Comparison of ENCODE assay signal across 8 cellular contexts in genomic region chr1:97138515-97139032, GRCh38.
DNase-seq lines count a peak whose midpoint lies in the region; ATAC-seq and TF ChIP-seq lines count a peak whose summit lies in the region.

No MANE protein-coding gene starts in this region.

- no peaks in the 10 kb centered on the region for H3K79me2 ChIP-seq in SU-DHL-6 (ENCODE audit: insufficient read depth, low read length)

- H3K4me3 Mint-ChIP-seq in osteocyte (ENCODE audit: unreplicated experiment) = no peak overlapping the region
- no peak overlapping the region for H3K4me3 Mint-ChIP-seq in activated CD8-positive, alpha-beta memory T cell treated with anti-CD3 and anti-CD28 coated beads, Interleukin-2, amount 10 ng/mL, durations not matched to agents 7 days and 5 days
- H3K4me3 Mint-ChIP-seq in T-helper 17 cell = no peak overlapping the region

- TF ChIP-seq CTCF in SU-DHL-6 (IDR thresholded peaks at IDR 0.05; ENCODE audit: insufficient read depth, low read length, poor library complexity, severe bottlenecking) = no peak
- TF ChIP-seq CTCF in osteocyte (IDR thresholded peaks at IDR 0.05) = no peak

- H3K4me3 ChIP-seq in SU-DHL-6 (ENCODE audit: insufficient read depth, low read length, poor library complexity, severe bottlenecking) = no peak overlapping the region

- peak overlapping the region; percentile 41 for H3K4me2 ChIP-seq in SU-DHL-6 (ENCODE audit: low read depth, low read length, poor library complexity, severe bottlenecking)

- no peaks in the 10 kb centered on the region for H3K36me3 ChIP-seq in SU-DHL-6 (ENCODE audit: low read length)

- peak overlapping the region; percentile 31 for H2AFZ ChIP-seq in SU-DHL-6 (ENCODE audit: low read depth, low read length, severe bottlenecking)

- peak overlapping the region; percentile 45 for H3K27ac Mint-ChIP-seq in osteocyte (ENCODE audit: unreplicated experiment)
- no peak overlapping the region for H3K27ac Mint-ChIP-seq in activated CD8-positive, alpha-beta memory T cell treated with anti-CD3 and anti-CD28 coated beads, Interleukin-2, amount 10 ng/mL, durations not matched to agents 7 days and 5 days
- no peak overlapping the region for H3K27ac Mint-ChIP-seq in T-helper 17 cell

- H3K36me3 Mint-ChIP-seq in osteocyte (ENCODE audit: unreplicated experiment) = peaks cover 4% of the 10 kb centered on the region
- no peaks in the 10 kb centered on the region for H3K36me3 Mint-ChIP-seq in activated CD8-positive, alpha-beta memory T cell treated with anti-CD3 and anti-CD28 coated beads, Interleukin-2, amount 10 ng/mL, durations not matched to agents 7 days and 5 days
- peaks cover 5% of the 10 kb centered on the region for H3K36me3 Mint-ChIP-seq in T-helper 17 cell (ENCODE audit: low read depth)

- no peaks in the 10 kb centered on the region for H3F3A ChIP-seq in SU-DHL-6 (ENCODE audit: insufficient read depth)

- no peak overlapping the region for H3K9ac ChIP-seq in SU-DHL-6 (ENCODE audit: low read length)

- no peaks in the 10 kb centered on the region for H3K9me3 ChIP-seq in SU-DHL-6 (ENCODE audit: insufficient read depth, low read length)
- H3K9me3 ChIP-seq in T-helper 17 cell (ENCODE audit: control insufficient read depth, low read length, poor library complexity, severe bottlenecking) = no peaks in the 10 kb centered on the region

- H3K9me3 Mint-ChIP-seq in osteocyte (ENCODE audit: unreplicated experiment) = no peaks in the 10 kb centered on the region
- no peaks in the 10 kb centered on the region for H3K9me3 Mint-ChIP-seq in activated CD8-positive, alpha-beta memory T cell treated with anti-CD3 and anti-CD28 coated beads, Interleukin-2, amount 10 ng/mL, durations not matched to agents 7 days and 5 days (ENCODE audit: low read depth)

- no peak for DNase-seq in osteocyte (ENCODE audit: extremely low spot score, unreplicated experiment)
- DNase-seq in activated CD8-positive, alpha-beta memory T cell treated with anti-CD3 and anti-CD28 coated beads, Interleukin-2, amount 10 ng/mL, durations not matched to agents 7 days and 5 days = no peak
- no peak for DNase-seq in NCI-H2029 (lab: John Stamatoyannopoulos, UW)
- no peak for DNase-seq in T-helper 17 cell
- DNase-seq in NCI-H510A treated with DMSO at 0.1 percent for 48 hours (lab: John Stamatoyannopoulos, UW) = no peak

- peak; percentile 20 for ATAC-seq in GM18873 (IDR thresholded peaks at IDR 0.05; ENCODE audit: low FRiP score, unreplicated experiment)
- peak; percentile 30 for ATAC-seq in HG02763 (IDR thresholded peaks at IDR 0.05; ENCODE audit: unreplicated experiment)
- no peak for ATAC-seq in activated CD8-positive, alpha-beta memory T cell treated with anti-CD3 and anti-CD28 coated beads, Interleukin-2, amount 10 ng/mL, durations not matched to agents 7 days and 5 days
- ATAC-seq in T-helper 17 cell = no peak

- H3K4me1 Mint-ChIP-seq in osteocyte (ENCODE audit: unreplicated experiment) (peaks cover 53% of the 10 kb centered on the region), T-helper 17 cell (peaks cover 17% of the 10 kb centered on the region)
- peaks cover 3% of the 10 kb centered on the region for H3K4me1 Mint-ChIP-seq in activated CD8-positive, alpha-beta memory T cell treated with anti-CD3 and anti-CD28 coated beads, Interleukin-2, amount 10 ng/mL, durations not matched to agents 7 days and 5 days

- H3K27me3 Mint-ChIP-seq in osteocyte (ENCODE audit: unreplicated experiment) (no peaks in the 10 kb centered on the region), T-helper 17 cell (no peaks in the 10 kb centered on the region)
- no peaks in the 10 kb centered on the region for H3K27me3 Mint-ChIP-seq in activated CD8-positive, alpha-beta memory T cell treated with anti-CD3 and anti-CD28 coated beads, Interleukin-2, amount 10 ng/mL, durations not matched to agents 7 days and 5 days

- no peak overlapping the region for H3K27ac ChIP-seq in SU-DHL-6 (ENCODE audit: low read depth, low read length)

- H3K27me3 ChIP-seq in SU-DHL-6 (ENCODE audit: low read length) = no peaks in the 10 kb centered on the region

- H3K9me2 ChIP-seq in SU-DHL-6 (replicated peaks; ENCODE audit: insufficient read depth, low read length) = no peaks in the 10 kb centered on the region

- CTCF ChIA-PET in activated CD8-positive, alpha-beta memory T cell treated with anti-CD3 and anti-CD28 coated beads, Interleukin-2, amount 10 ng/mL, durations not matched to agents 7 days and 5 days (lab: Charles Lee) = interaction anchor here (2.0 kb wide), 1 partner anchor 913 kb away, joined by 12 read pairs; no protein-coding TSS in a partner anchor

- no peaks in the 10 kb centered on the region for H4K20me1 ChIP-seq in SU-DHL-6 (ENCODE audit: low read depth, low read length)

Comparison
In these comparisons a context has a peak if more than half of its experiments do, and no peak if none do; other contexts are left out.
1. ATAC-seq: peak in GM18873 (single experiment) and HG02763 (single experiment); none in activated CD8-positive, alpha-beta memory T cell treated with anti-CD3 and anti-CD28 coated beads, Interleukin-2, amount 10 ng/mL, durations not matched to agents 7 days and 5 days (single experiment) and T-helper 17 cell (single experiment).